In genomic region chr1:244349581-244350001, GRCh38 we compare ENCODE assay signal across 12 cellular contexts.
DNase-seq lines count a peak whose midpoint lies in the region; ATAC-seq, FAIRE-seq and TF ChIP-seq lines count a peak whose summit lies in the region.
"Had no signal": no experiment of that assay in that cellular context is flagged by ENCODE, and none has a peak within 500 bp of the region (broad histone marks: within the 10 kb centered on the region; RNA-seq: fewer than 3 reads in every experiment).

No MANE protein-coding gene starts in this region.

- no peak for TF ChIP-seq CTCF in A549 (IDR thresholded peaks at IDR 0.05)
- TF ChIP-seq CTCF in CD4-positive, alpha-beta T cell (IDR thresholded peaks at IDR 0.05) = no peak

- no peak for TF ChIP-seq EP300 in A549 (IDR thresholded peaks at IDR 0.05)

- no peaks in the 10 kb centered on the region for H3K9me3 Mint-ChIP-seq in activated CD4-positive, alpha-beta memory T cell treated with anti-CD3 and anti-CD28 coated beads for 36 hours
- H3K9me3 Mint-ChIP-seq in CD4-positive, alpha-beta T cell = no peaks in the 10 kb centered on the region

- H3K27ac ChIP-seq in A549 (peak overlapping the region; percentile 45 to 67; a peak in 4 of 6 replicates), aorta (ENCODE audit: low read depth in 1 of 2, low read length in 2 of 2) (no peak overlapping the region)
- no peak overlapping the region for H3K27ac ChIP-seq in CD4-positive, alpha-beta T cell (ENCODE audit: low read depth, low read length)
- H3K27ac ChIP-seq: VCaP had no signal

- no peak for ATAC-seq in A549
- ATAC-seq in GM21526 (IDR thresholded peaks at IDR 0.05; ENCODE audit: low FRiP score, unreplicated experiment) = peak; percentile 22
- ATAC-seq in CD4-positive, alpha-beta T cell (ENCODE audit: poor library complexity) = no peak
- no peak for ATAC-seq in aorta (ENCODE audit: low FRiP score)

- WGBS in A549 (ENCODE audit: missing lambda C conversion rate) = 95% methylated on average over 8 of the region's 8 CpGs
- 52 to 60% methylated on average over 8 of the region's 8 CpGs for WGBS in aorta, 2 donors

- POLR2A ChIA-PET in A549 (lab: Yijun Ruan, JAX) = no interaction called here
- POLR2A ChIA-PET in activated CD4-positive, alpha-beta memory T cell treated with anti-CD3 and anti-CD28 coated beads for 36 hours (lab: Charles Lee) = no interaction called here
- POLR2A ChIA-PET in CD4-positive, alpha-beta T cell (lab: Charles Lee) = no interaction called here

- intact Hi-C loops in activated CD4-positive, alpha-beta memory T cell treated with anti-CD3 and anti-CD28 coated beads for 36 hours (cut with micrococcal nuclease) = loop anchor here (1.0 kb wide), 1 partner anchor 30 kb away; no protein-coding TSS in a partner anchor
- intact Hi-C loops in CD4-positive, alpha-beta T cell (cut with DNase I, micrococcal nuclease) = no loop called here
- intact Hi-C loops in aorta (cut with DNase I) = no loop called here

- FAIRE-seq in A549 (lab: Jason Lieb, UNC) = no peak
- FAIRE-seq: H54 had no signal

- DNase-seq in A549 (ENCODE audit: low read depth in 1 of 2, low spot score in 1 of 2) (no peak), left kidney (ENCODE audit: low read depth, low spot score) (peak; percentile 55), aorta (no peak), NCI-H526 treated with DMSO at 0.1 percent for 48 hours (lab: John Stamatoyannopoulos, UW) (no peak)
- peak; percentile 19 for DNase-seq in activated CD4-positive, alpha-beta memory T cell treated with anti-CD3 and anti-CD28 coated beads for 36 hours
- DNase-seq in CD4-positive, alpha-beta T cell = no peak
- no peak for DNase-seq in activated CD4-positive, CD25-positive, alpha-beta regulatory T cell (lab: John Stamatoyannopoulos, UW)
- DNase-seq: activated naive CD4-positive, alpha-beta T cell; islet precursor cell had no signal

- H3K4me3 ChIP-seq in A549 (no peak overlapping the region), aorta (ENCODE audit: low read length in 2 of 2) (no peak overlapping the region)

- peaks cover 36% of the 10 kb centered on the region for H3K4me1 Mint-ChIP-seq in activated CD4-positive, alpha-beta memory T cell treated with anti-CD3 and anti-CD28 coated beads for 36 hours (ENCODE audit: low read depth)
- H3K4me1 Mint-ChIP-seq in CD4-positive, alpha-beta T cell (ENCODE audit: low read depth) = no peaks in the 10 kb centered on the region

- no peak overlapping the region for H3K4me3 Mint-ChIP-seq in activated CD4-positive, alpha-beta memory T cell treated with anti-CD3 and anti-CD28 coated beads for 36 hours
- H3K4me3 Mint-ChIP-seq in CD4-positive, alpha-beta T cell = no peak overlapping the region

- TF ChIP-seq POLR2A in A549 (IDR thresholded peaks at IDR 0.05; ENCODE audit: low read length) = no peak

- H3K36me3 Mint-ChIP-seq in activated CD4-positive, alpha-beta memory T cell treated with anti-CD3 and anti-CD28 coated beads for 36 hours = no peaks in the 10 kb centered on the region
- H3K36me3 Mint-ChIP-seq in CD4-positive, alpha-beta T cell (ENCODE audit: low read depth) = no peaks in the 10 kb centered on the region

- H3K4me1 ChIP-seq in A549 (peaks cover 27% of the 10 kb centered on the region), aorta (ENCODE audit: control insufficient read depth in 1 of 2, insufficient read depth in 2 of 2, low read length in 2 of 2) (peaks cover 0 to 2% of the 10 kb centered on the region in 2 donors)

- H3K36me3 ChIP-seq in aorta (ENCODE audit: control insufficient read depth in 1 of 2, insufficient read depth in 2 of 2, low read length in 1 of 2) = no peaks in the 10 kb centered on the region

- no peaks in the 10 kb centered on the region for H3K27me3 ChIP-seq in CD4-positive, alpha-beta T cell (ENCODE audit: control insufficient read depth, insufficient read depth, low read length)
- no peaks in the 10 kb centered on the region for H3K27me3 ChIP-seq in aorta (ENCODE audit: control insufficient read depth in 1 of 2, insufficient read depth in 2 of 2, low read length in 1 of 2)

- no peak for TF ChIP-seq RAD21 in A549 (conservative IDR thresholded peaks at IDR 0.05 in 1 of 2, IDR thresholded peaks at IDR 0.05 in 1 of 2)

- H3K27ac Mint-ChIP-seq in activated CD4-positive, alpha-beta memory T cell treated with anti-CD3 and anti-CD28 coated beads for 36 hours = peak overlapping the region; percentile 65
- H3K27ac Mint-ChIP-seq in CD4-positive, alpha-beta T cell = no peak overlapping the region

- H3K4me2 ChIP-seq in A549 = peak overlapping the region; percentile 51

- peaks cover 21% of the 10 kb centered on the region for H3K27me3 Mint-ChIP-seq in activated CD4-positive, alpha-beta memory T cell treated with anti-CD3 and anti-CD28 coated beads for 36 hours
- no peaks in the 10 kb centered on the region for H3K27me3 Mint-ChIP-seq in CD4-positive, alpha-beta T cell

- H3K9me3 ChIP-seq in A549 = no peaks in the 10 kb centered on the region
- no peaks in the 10 kb centered on the region for H3K9me3 ChIP-seq in CD4-positive, alpha-beta T cell (ENCODE audit: control insufficient read depth, low read length)
- no peaks in the 10 kb centered on the region for H3K9me3 ChIP-seq in aorta (ENCODE audit: control insufficient read depth, low read length)

- CTCF ChIA-PET in A549 (lab: Yijun Ruan, JAX) = interaction anchor here (1.0 kb wide), 1 partner anchor 50 kb away, joined by 3 read pairs; no protein-coding TSS in a partner anchor
- CTCF ChIA-PET in activated CD4-positive, alpha-beta memory T cell treated with anti-CD3 and anti-CD28 coated beads for 36 hours (lab: Charles Lee) = no interaction called here
- CTCF ChIA-PET in CD4-positive, alpha-beta T cell (lab: Charles Lee) = no interaction called here

TF ChIP-seq in A549, 52 proteins besides CTCF, POLR2A, EP300 and RAD21:
- TF ChIP-seq GATA3 (IDR thresholded peaks at IDR 0.05; ENCODE audit: borderline replicate concordance) = no peak
- no peak for TF ChIP-seq ZFP36 (IDR thresholded peaks at IDR 0.05; ENCODE audit: borderline replicate concordance, partially characterized antibody)
- no peak for TF ChIP-seq EHF (CRISPR knock-in tag; IDR thresholded peaks at IDR 0.05)
- no peak for TF ChIP-seq CHD2 (IDR thresholded peaks at IDR 0.05; ENCODE audit: low read length, partially characterized antibody)
- TF ChIP-seq ZNF302 (CRISPR knock-in tag; IDR thresholded peaks at IDR 0.05) = no peak
- TF ChIP-seq HDAC2 (IDR thresholded peaks at IDR 0.05) = no peak
- no peak for TF ChIP-seq ESRRA (IDR thresholded peaks at IDR 0.05; ENCODE audit: borderline replicate concordance, low read length)
- TF ChIP-seq CEBPB (IDR thresholded peaks at IDR 0.05) = no peak
- no peak for TF ChIP-seq HOXB5 (CRISPR knock-in tag; IDR thresholded peaks at IDR 0.05)
- TF ChIP-seq RNF2 (IDR thresholded peaks at IDR 0.05; ENCODE audit: borderline replicate concordance, low read depth) = no peak
TF ChIP-seq in A549: peak in this region for 0.

Comparison
In these comparisons a context has a peak if more than half of its experiments do, and no peak if none do; other contexts are left out.
1. DNase-seq: peak in activated CD4-positive, alpha-beta memory T cell treated with anti-CD3 and anti-CD28 coated beads for 36 hours (single experiment) and left kidney (single experiment); none in A549 (0 of 2), CD4-positive, alpha-beta T cell (0 of 10), aorta (0 of 2), activated CD4-positive, CD25-positive, alpha-beta regulatory T cell (0 of 4) and NCI-H526 treated with DMSO at 0.1 percent for 48 hours (single experiment).
2. H3K27ac ChIP-seq: peak in A549 (2 of 2); none in CD4-positive, alpha-beta T cell (single experiment) and aorta (0 of 2).